Comparison of ENCODE assay signal across 9 cellular contexts in genomic region chr22:36360871-36361383, GRCh38. TPM values are rescaled to one million over a fixed set of nuclear protein-coding genes. Genes with fewer than 3 reads are reported as not detected.
A peak's percentile ranks its signal among the peaks of the same experiment; 100 is the strongest.
DNase-seq lines count a peak whose midpoint lies in the region; ATAC-seq and TF ChIP-seq lines count a peak whose summit lies in the region.
"Had no signal": no experiment of that assay in that cellular context is flagged by ENCODE, and none has a peak within 500 bp of the region (broad histone marks: within the 10 kb centered on the region; RNA-seq: fewer than 3 reads in every experiment).

No MANE protein-coding gene starts in this region.

- ATAC-seq in left lung = peak; percentile 4

- H3K4me1 ChIP-seq in left lung (peaks cover 77 to 99% of the 10 kb centered on the region in 2 donors), subcutaneous abdominal adipose tissue (ENCODE audit: control insufficient read depth in 5 of 5, insufficient read depth in 5 of 5, low read length in 5 of 5) (peaks cover 28 to 97% (median 70%) of the 10 kb centered on the region in 5 donors)

- H3K4me3 ChIP-seq in left lung (no peak overlapping the region), subcutaneous abdominal adipose tissue (ENCODE audit: low read depth in 1 of 5, low read length in 5 of 5) (peak overlapping the region in 1 of 5 donors; percentile 10)

- no peaks in the 10 kb centered on the region for H3K9me3 Mint-ChIP-seq in T-helper 2 cell treated with Interferon-gamma antibody and Interleukin-4, amounts not matched to agents 5 μg/mL and 100 μg/mL, for 36 hours
- no peaks in the 10 kb centered on the region for H3K9me3 Mint-ChIP-seq in activated naive CD8-positive, alpha-beta T cell treated with anti-CD3 and anti-CD28 coated beads for 36 hours

- H3K27ac Mint-ChIP-seq in T-helper 2 cell treated with Interferon-gamma antibody and Interleukin-4, amounts not matched to agents 5 μg/mL and 100 μg/mL, for 36 hours = peak overlapping the region; percentile 26
- peak overlapping the region; percentile 89 for H3K27ac Mint-ChIP-seq in activated naive CD8-positive, alpha-beta T cell treated with anti-CD3 and anti-CD28 coated beads for 36 hours

- H3K36me3 ChIP-seq in left lung (peaks cover 0 to 13% of the 10 kb centered on the region in 2 donors), subcutaneous abdominal adipose tissue (ENCODE audit: control insufficient read depth in 5 of 5, insufficient read depth in 5 of 5, low read length in 5 of 5) (peaks cover 0 to 13% (median 2%) of the 10 kb centered on the region in 5 donors)

- H3K27me3 ChIP-seq in left lung = no peaks in the 10 kb centered on the region
- H3K27me3 ChIP-seq in subcutaneous abdominal adipose tissue (ENCODE audit: control insufficient read depth in 5 of 5, insufficient read depth in 4 of 5, low read length in 5 of 5) = no peaks in the 10 kb centered on the region

- H3K36me3 Mint-ChIP-seq in T-helper 2 cell treated with Interferon-gamma antibody and Interleukin-4, amounts not matched to agents 5 μg/mL and 100 μg/mL, for 36 hours (ENCODE audit: low read depth) = peaks cover 51% of the 10 kb centered on the region
- peaks cover 52% of the 10 kb centered on the region for H3K36me3 Mint-ChIP-seq in activated naive CD8-positive, alpha-beta T cell treated with anti-CD3 and anti-CD28 coated beads for 36 hours

- H3K4me3 Mint-ChIP-seq in T-helper 2 cell treated with Interferon-gamma antibody and Interleukin-4, amounts not matched to agents 5 μg/mL and 100 μg/mL, for 36 hours = no peak overlapping the region
- no peak overlapping the region for H3K4me3 Mint-ChIP-seq in activated naive CD8-positive, alpha-beta T cell treated with anti-CD3 and anti-CD28 coated beads for 36 hours

- TF ChIP-seq CTCF in left lung (IDR thresholded peaks at IDR 0.05) = no peak

- no peak for DNase-seq in T-helper 2 cell treated with Interferon-gamma antibody and Interleukin-4, amounts not matched to agents 5 μg/mL and 100 μg/mL, for 36 hours (ENCODE audit: low spot score)
- DNase-seq in T-helper 2 cell = no peak
- DNase-seq in activated naive CD8-positive, alpha-beta T cell treated with anti-CD3 and anti-CD28 coated beads for 36 hours = no peak
- no peak for DNase-seq in left lung
- no peak for DNase-seq in NK-92 (lab: John Stamatoyannopoulos, UW; ENCODE audit: unreplicated experiment)
- no peak for DNase-seq in anterior cingulate cortex (lab: John Stamatoyannopoulos, UW)
- no peak for DNase-seq in NCI-H2196 (lab: John Stamatoyannopoulos, UW; ENCODE audit: unreplicated experiment)
- DNase-seq: 8988T had no signal

- H3K9ac ChIP-seq in subcutaneous abdominal adipose tissue (ENCODE audit: low read length in 5 of 5) = no peak overlapping the region

- H3K4me1 Mint-ChIP-seq in T-helper 2 cell treated with Interferon-gamma antibody and Interleukin-4, amounts not matched to agents 5 μg/mL and 100 μg/mL, for 36 hours (ENCODE audit: low read depth) = peaks cover 71% of the 10 kb centered on the region
- peaks cover 89% of the 10 kb centered on the region for H3K4me1 Mint-ChIP-seq in activated naive CD8-positive, alpha-beta T cell treated with anti-CD3 and anti-CD28 coated beads for 36 hours

- H3K27ac ChIP-seq in left lung = peak overlapping the region; percentile 63 to 99
- H3K27ac ChIP-seq in subcutaneous abdominal adipose tissue (ENCODE audit: low read depth, low read length) = peak overlapping the region; percentile 79

- intact Hi-C loops in left lung (cut with DNase I) = no loop called here

- no peaks in the 10 kb centered on the region for H3K9me3 ChIP-seq in left lung
- no peaks in the 10 kb centered on the region for H3K9me3 ChIP-seq in subcutaneous abdominal adipose tissue (ENCODE audit: control insufficient read depth in 5 of 5, low read length in 5 of 5)

- H3K27me3 Mint-ChIP-seq in T-helper 2 cell treated with Interferon-gamma antibody and Interleukin-4, amounts not matched to agents 5 μg/mL and 100 μg/mL, for 36 hours (ENCODE audit: low read depth) = no peaks in the 10 kb centered on the region
- no peaks in the 10 kb centered on the region for H3K27me3 Mint-ChIP-seq in activated naive CD8-positive, alpha-beta T cell treated with anti-CD3 and anti-CD28 coated beads for 36 hours

RNA-seq across cellular contexts. Expression of gene MYH9, which starts 26.8 kb away (rescaled TPM):
- total RNA-seq in activated naive CD8-positive, alpha-beta T cell treated with anti-CD3 and anti-CD28 coated beads for 36 hours = 100 to 1,000 TPM; 551 to 554 TPM
- 100 to 1,000 TPM; 754 to 761 TPM for total RNA-seq in left lung
